9 cellular contexts compared by ENCODE assay signal in genomic region chr17:9003355-9004131, GRCh38. TPM values are rescaled to one million over a fixed set of nuclear protein-coding genes. Genes with fewer than 3 reads are reported as not detected.
DNase-seq lines count a peak whose midpoint lies in the region; ATAC-seq and TF ChIP-seq lines count a peak whose summit lies in the region.
"Had no signal": no experiment of that assay in that cellular context is flagged by ENCODE, and none has a peak within 500 bp of the region (broad histone marks: within the 10 kb centered on the region; RNA-seq: fewer than 3 reads in every experiment).

No MANE protein-coding gene starts in this region.

- H3K36me3 Mint-ChIP-seq in GM23338 (ENCODE audit: low read depth): no peaks in the 10 kb centered on the region; the same call in 2 of the 3 replicates
- H3K36me3 Mint-ChIP-seq in stimulated activated naive B cell treated with anti-CD40 and anti-IgM and Interleukin-4, amounts not matched to agents 10 μg/mL and 1 μg/mL and 100 μg/mL, for 72 hours: peaks cover 2 to 6% of the 10 kb centered on the region in 2 donors

- no peaks in the 10 kb centered on the region; the same call in 1 of the 2 replicates for H4K20me1 ChIP-seq in GM23338 (replicated peaks; ENCODE audit: insufficient read depth)

- H3K27ac ChIP-seq in GM23338 (ENCODE audit: low read depth) (no peak overlapping the region), ascending aorta (peak overlapping the region in 1 of 2 donors; percentile 22)

- H3K27ac Mint-ChIP-seq in GM23338: no peak overlapping the region
- no peak overlapping the region for H3K27ac Mint-ChIP-seq in stimulated activated naive B cell treated with anti-CD40 and anti-IgM and Interleukin-4, amounts not matched to agents 10 μg/mL and 1 μg/mL and 100 μg/mL, for 72 hours

- no peaks in the 10 kb centered on the region; the same call in 2 of the 3 replicates for H3K9me3 Mint-ChIP-seq in GM23338
- no peaks in the 10 kb centered on the region for H3K9me3 Mint-ChIP-seq in stimulated activated naive B cell treated with anti-CD40 and anti-IgM and Interleukin-4, amounts not matched to agents 10 μg/mL and 1 μg/mL and 100 μg/mL, for 72 hours

- peaks cover 16% of the 10 kb centered on the region for H3K4me1 ChIP-seq in GM23338 (ENCODE audit: insufficient read depth)
- peaks cover 0 to 4% of the 10 kb centered on the region in 2 donors for H3K4me1 ChIP-seq in ascending aorta

- no peaks in the 10 kb centered on the region for H3K9me3 ChIP-seq in ascending aorta

- H3K27me3 ChIP-seq in GM23338 (ENCODE audit: insufficient read depth): peaks cover 88% of the 10 kb centered on the region
- H3K27me3 ChIP-seq in ascending aorta: no peaks in the 10 kb centered on the region

- intact Hi-C loops in ascending aorta (cut with DNase I): loop anchor here (1.0 kb wide), 3 partner anchors 19 to 289 kb away; no protein-coding TSS in a partner anchor

- peak overlapping the region; percentile 62 for H3K4me3 Mint-ChIP-seq in GM23338
- peak overlapping the region; percentile 69 to 80 for H3K4me3 Mint-ChIP-seq in stimulated activated naive B cell treated with anti-CD40 and anti-IgM and Interleukin-4, amounts not matched to agents 10 μg/mL and 1 μg/mL and 100 μg/mL, for 72 hours

- DNase-seq in GM23338 (ENCODE audit: low spot score): peak; percentile 63
- DNase-seq in ascending aorta (ENCODE audit: low spot score in 2 of 2): peak in 1 of 2 donors; percentile 62
- peak; percentile 53 for DNase-seq in left kidney (ENCODE audit: low read depth, low spot score)
- DNase-seq in stimulated activated naive B cell treated with anti-CD40 and anti-IgM and Interleukin-4, amounts not matched to agents 10 μg/mL and 1 μg/mL and 100 μg/mL, for 72 hours: no peak
- DNase-seq in activated naive CD4-positive, alpha-beta T cell treated with Interleukin-2 at 50 U/mL for 16 hours: no peak
- DNase-seq in activated naive CD4-positive, alpha-beta T cell (lab: John Stamatoyannopoulos, UW): no peak
- no peak for DNase-seq in T-helper 2 cell
- DNase-seq: stimulated activated CD4-positive, alpha-beta T cell treated with anti-CD3 and anti-CD28 coated beads, Interleukin-1b, Interleukin-23, amount 100 ng/mL, for 48 hours had no signal

- peak overlapping the region; percentile 88 for H2AFZ ChIP-seq in GM23338

- H3K27me3 Mint-ChIP-seq in GM23338 (ENCODE audit: insufficient read depth, low read depth, poor library complexity): peaks cover 70% of the 10 kb centered on the region
- peaks cover 44 to 74% of the 10 kb centered on the region in 2 donors for H3K27me3 Mint-ChIP-seq in stimulated activated naive B cell treated with anti-CD40 and anti-IgM and Interleukin-4, amounts not matched to agents 10 μg/mL and 1 μg/mL and 100 μg/mL, for 72 hours

- H3K36me3 ChIP-seq in GM23338 (ENCODE audit: insufficient read depth): no peaks in the 10 kb centered on the region; the same call in 1 of the 2 replicates
- no peaks in the 10 kb centered on the region for H3K36me3 ChIP-seq in ascending aorta

- H3K9me2 ChIP-seq in GM23338 (ENCODE audit: insufficient read depth): no peaks in the 10 kb centered on the region

- ATAC-seq in GM23338 (peak; percentile 16), GM21390 (IDR thresholded peaks at IDR 0.05; ENCODE audit: unreplicated experiment) (no peak)
- ATAC-seq in stimulated activated naive B cell treated with anti-CD40 and anti-IgM and Interleukin-4, amounts not matched to agents 10 μg/mL and 1 μg/mL and 100 μg/mL, for 72 hours (replicated peaks): peak; percentile 14 to 16

- H3K4me3 ChIP-seq in GM23338: peak overlapping the region; percentile 60
- peak overlapping the region; percentile 64 to 77 for H3K4me3 ChIP-seq in ascending aorta

- peak overlapping the region; percentile 85 for H3K4me2 ChIP-seq in GM23338

- TF ChIP-seq CTCF in GM23338 (conservative IDR thresholded peaks at IDR 0.05; ENCODE audit: low read depth in 2 of 2) (no peak), ascending aorta (IDR thresholded peaks at IDR 0.05) (no peak)

- no peaks in the 10 kb centered on the region for H3K79me2 ChIP-seq in GM23338 (replicated peaks; ENCODE audit: insufficient read depth)

- no peaks in the 10 kb centered on the region for H3F3A ChIP-seq in GM23338 (replicated peaks; ENCODE audit: low read depth)

- peaks cover 12% of the 10 kb centered on the region for H3K4me1 Mint-ChIP-seq in GM23338
- H3K4me1 Mint-ChIP-seq in stimulated activated naive B cell treated with anti-CD40 and anti-IgM and Interleukin-4, amounts not matched to agents 10 μg/mL and 1 μg/mL and 100 μg/mL, for 72 hours: peaks cover 18 to 37% of the 10 kb centered on the region in 2 donors

TF ChIP-seq in GM23338, 12 proteins besides CTCF, POLR2A, EP300 and RAD21:
- TF ChIP-seq EZH2 (IDR thresholded peaks at IDR 0.05; ENCODE audit: low read depth, unreplicated experiment) (peak; percentile 97), STAT1 (IDR thresholded peaks at IDR 0.05; ENCODE audit: unreplicated experiment) (no peak)

RNA-seq across cellular contexts. Expression of gene NTN1, which starts 17.8 kb away (rescaled TPM):
- 2.6 and 3.0 TPM in 2 replicates for total RNA-seq in GM23338 (2014; rRNA removed; shearing (Covaris generic))
- polyA plus RNA-seq in GM23338 (2016; fragmentation: Nextera tagmentation; extraction: Ambion mirVana): 0.57 and 0.64 TPM in 2 replicates
- 29.6 TPM for total RNA-seq in ascending aorta

RNA-seq across cellular contexts. Expression of gene PIK3R5, which starts 38.0 kb away (rescaled TPM):
- 6.7 and 9.4 TPM in 2 replicates for total RNA-seq in GM23338 (2014; rRNA removed; shearing (Covaris generic))
- 1.4 and 1.7 TPM in 2 replicates for polyA plus RNA-seq in GM23338 (2016; fragmentation: Nextera tagmentation; extraction: Ambion mirVana)
- total RNA-seq in ascending aorta: 42.0 TPM

Comparison
In these comparisons a context has a peak if more than half of its experiments do, and no peak if none do; other contexts are left out.
1. DNase-seq: peak in GM23338 (single experiment) and left kidney (single experiment); none in stimulated activated naive B cell treated with anti-CD40 and anti-IgM and Interleukin-4, amounts not matched to agents 10 μg/mL and 1 μg/mL and 100 μg/mL, for 72 hours (single experiment), activated naive CD4-positive, alpha-beta T cell treated with Interleukin-2 at 50 U/mL for 16 hours (single experiment), activated naive CD4-positive, alpha-beta T cell (0 of 4) and T-helper 2 cell (0 of 5).